In the genomic region with DNA sequence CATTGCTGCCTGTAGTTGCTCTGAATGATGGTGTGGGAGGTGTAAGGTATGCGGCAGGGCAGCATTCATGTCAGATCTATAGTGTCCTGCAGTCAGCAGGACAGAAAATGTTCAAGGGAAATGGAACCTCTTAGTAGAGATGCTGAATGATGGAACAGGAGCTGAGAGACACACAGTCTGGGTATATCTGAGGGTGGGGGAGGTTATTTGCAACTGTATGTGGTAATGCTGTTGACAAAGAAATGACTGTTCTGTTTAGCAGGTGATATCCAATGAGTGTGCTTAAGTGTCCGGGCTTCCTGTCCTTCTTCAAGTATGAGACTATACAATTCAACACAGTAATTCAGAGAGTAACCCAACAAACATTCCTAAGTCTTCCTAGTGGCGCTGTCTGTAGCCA, we compare ENCODE assay signal across 12 cellular contexts. TPM values are rescaled to one million over a fixed set of nuclear protein-coding genes. Genes with fewer than 3 reads are reported as not detected.
A peak's percentile ranks its signal among the peaks of the same experiment; 100 is the strongest.
DNase-seq lines count a peak whose midpoint lies in the region; ATAC-seq and TF ChIP-seq lines count a peak whose summit lies in the region.
"Had no signal": no experiment of that assay in that cellular context is flagged by ENCODE, and none has a peak within 500 bp of the region (broad histone marks: within the 10 kb centered on the region; RNA-seq: fewer than 3 reads in every experiment).

No MANE protein-coding gene starts in this region.

- TF ChIP-seq CTCF in smooth muscle cell (IDR thresholded peaks at IDR 0.05; ENCODE audit: borderline replicate concordance, insufficient read depth, poor library complexity, severe bottlenecking): no peak

- peaks cover 7% of the 10 kb centered on the region for H3F3A ChIP-seq in smooth muscle cell (ENCODE audit: low read depth)

- no peak overlapping the region for H3K4me2 ChIP-seq in smooth muscle cell

- no peaks in the 10 kb centered on the region for H3K4me1 ChIP-seq in smooth muscle cell (ENCODE audit: low read depth)

- DNase-seq in activated CD4-positive, CD25-positive, alpha-beta regulatory T cell treated with anti-CD3 and anti-CD28 coated beads, Interleukin-2, amount 50 U/mL, for 72 hours: no peak
- DNase-seq in SK-N-MC (ENCODE audit: low read depth, low spot score) (no peak), smooth muscle cell (lab: John Stamatoyannopoulos, UW; ENCODE audit: unreplicated experiment) (no peak), EL (no peak)
- DNase-seq: cerebellar nuclear complex, midbrain, NCI-H446 had no signal

- H3K9me3 ChIP-seq in SK-N-MC (ENCODE audit: low read depth, low read length): no peaks in the 10 kb centered on the region
- H3K9me3 ChIP-seq in smooth muscle cell (replicated peaks; ENCODE audit: low read depth): no peaks in the 10 kb centered on the region

- 85% methylated on average over 3 of the region's 3 CpGs for WGBS in smooth muscle cell (ENCODE audit: low lambda C conversion rate)

- H3K4me3 ChIP-seq in SK-N-MC: no peak overlapping the region
- H3K4me3 ChIP-seq in smooth muscle cell: no peak overlapping the region

- peaks cover 70% of the 10 kb centered on the region for H4K20me1 ChIP-seq in smooth muscle cell (ENCODE audit: low read depth)

- peaks cover 24% of the 10 kb centered on the region for H3K79me2 ChIP-seq in smooth muscle cell (ENCODE audit: low read depth)

- ATAC-seq in activated CD4-positive, CD25-positive, alpha-beta regulatory T cell treated with anti-CD3 and anti-CD28 coated beads, Interleukin-2, amount 50 U/mL, for 24 hours: peak; percentile 25 to 43
- ATAC-seq in esophagus mucosa (peak; percentile 48), HG02623 (IDR thresholded peaks at IDR 0.05; ENCODE audit: unreplicated experiment) (no peak), GM18520 (IDR thresholded peaks at IDR 0.05; ENCODE audit: unreplicated experiment) (no peak)
- ATAC-seq: sciatic nerve had no signal

- H3K27ac ChIP-seq in SK-N-MC: peak overlapping the region; percentile 40; the same call in 1 of the 2 replicates
- H3K27ac ChIP-seq in smooth muscle cell (ENCODE audit: low read depth): peak overlapping the region; percentile 27

- H3K27me3 ChIP-seq in smooth muscle cell (ENCODE audit: low read depth): no peaks in the 10 kb centered on the region

- H3K36me3 ChIP-seq in SK-N-MC (ENCODE audit: insufficient read depth, low read length): peaks cover 82% of the 10 kb centered on the region
- H3K36me3 ChIP-seq in smooth muscle cell (ENCODE audit: low read depth): peaks cover 9% of the 10 kb centered on the region

- no peak overlapping the region for H2AFZ ChIP-seq in smooth muscle cell (ENCODE audit: low read depth)

- H3K9ac ChIP-seq in SK-N-MC (ENCODE audit: insufficient read length): no peak overlapping the region
- no peak overlapping the region for H3K9ac ChIP-seq in smooth muscle cell (ENCODE audit: low read depth)

RNA-seq across cellular contexts. Expression of a gene that starts 46.6 kb away (rescaled TPM):
- not detected for total RNA-seq in esophagus mucosa
- total RNA-seq in smooth muscle cell: not detected in 2 replicates
- 0.78 TPM in 1 of 2 replicates, not detected in the other for polyA plus RNA-seq in smooth muscle cell
- total RNA-seq: sciatic nerve had no signal

Comparison
In these comparisons a context has a peak if more than half of its experiments do, and no peak if none do; other contexts are left out.
1. ATAC-seq: peak in activated CD4-positive, CD25-positive, alpha-beta regulatory T cell treated with anti-CD3 and anti-CD28 coated beads, Interleukin-2, amount 50 U/mL, for 24 hours (2 of 2) and esophagus mucosa (single experiment); none in HG02623 (single experiment) and GM18520 (single experiment).